Comparison of ENCODE assay signal across 8 cellular contexts in genomic region chr19:44846455-44847143, GRCh38. TPM values are rescaled to one million over a fixed set of nuclear protein-coding genes. Genes with fewer than 3 reads are reported as not detected.
DNase-seq lines count a peak whose midpoint lies in the region; ATAC-seq and TF ChIP-seq lines count a peak whose summit lies in the region.

No MANE protein-coding gene starts in this region.

- no peak overlapping the region for H3K23ac ChIP-seq in trophoblast cell (ENCODE audit: low read length)

- H3K4me3 ChIP-seq in GM23248 = peak overlapping the region; percentile 95
- peak overlapping the region; percentile 91 for H3K4me3 ChIP-seq in fibroblast of the aortic adventitia (ENCODE audit: low read depth, low read length)
- H3K4me3 ChIP-seq in trophoblast cell (ENCODE audit: low read depth, low read length) = peak overlapping the region; percentile 95

- peak overlapping the region; percentile 80 to 87 (median 81) for H3K4me3 Mint-ChIP-seq in T-cell

- POLR2A ChIA-PET in T-cell (lab: Charles Lee) = no interaction called here

- H4K91ac ChIP-seq in trophoblast cell (ENCODE audit: low read depth, low read length) = peak overlapping the region; percentile 99

- H3K27me3 ChIP-seq in GM23248 (replicated peaks; ENCODE audit: insufficient read depth) = no peaks in the 10 kb centered on the region
- no peaks in the 10 kb centered on the region for H3K27me3 ChIP-seq in trophoblast cell (ENCODE audit: insufficient read depth, low read length)

- H3K27me3 Mint-ChIP-seq in T-cell = peaks cover 11 to 14% of the 10 kb centered on the region in 2 donors

- H3F3A ChIP-seq in GM23248 (ENCODE audit: insufficient read depth) = peaks cover 14% of the 10 kb centered on the region

- H3K79me2 ChIP-seq in GM23248 (ENCODE audit: insufficient read depth) (peaks cover 54% of the 10 kb centered on the region), trophoblast cell (ENCODE audit: control insufficient read depth, insufficient read depth, low read length, poor library complexity) (peaks cover 52% of the 10 kb centered on the region)

- H2BK120ac ChIP-seq in trophoblast cell (ENCODE audit: insufficient read depth, low read length, poor library complexity) = peak overlapping the region; percentile 98

- peaks cover 40% of the 10 kb centered on the region for H3K79me1 ChIP-seq in trophoblast cell (ENCODE audit: low read length)

- 1% methylated on average over 27 to 43 of the region's 51 CpGs for WGBS in GM23248 (ENCODE audit: low coverage in 1 of 2, low lambda C conversion rate in 2 of 2, missing lambda C conversion rate in 2 of 2), 2 experiments
- no CpG with 5 or more reads among the region's 51 CpGs for WGBS in trophoblast cell (ENCODE audit: extremely low coverage, insufficient coverage, insufficient read length)

- H3K9me3 Mint-ChIP-seq in T-cell = no peaks in the 10 kb centered on the region

- no peaks in the 10 kb centered on the region for H3K9me2 ChIP-seq in GM23248 (ENCODE audit: insufficient read depth)

- peak overlapping the region; percentile 98 for H3K18ac ChIP-seq in trophoblast cell (ENCODE audit: low read length)

- H3K4ac ChIP-seq in trophoblast cell (ENCODE audit: low read depth, low read length) = peak overlapping the region; percentile 100

- TF ChIP-seq CTCF in fibroblast of the aortic adventitia (IDR thresholded peaks at IDR 0.05; ENCODE audit: insufficient read depth, low read length) = no peak

- peak overlapping the region; percentile 85 for H2BK12ac ChIP-seq in trophoblast cell (ENCODE audit: low read length)

- H4K12ac ChIP-seq in trophoblast cell (ENCODE audit: low read depth, low read length) = peak overlapping the region; percentile 82

- H3K27ac ChIP-seq in GM23248 (peak overlapping the region; percentile 76), trophoblast cell (ENCODE audit: low read depth, low read length) (peak overlapping the region; percentile 99)

- in situ Hi-C loops in GM23248 (cut with MboI) = no loop called here

- peak overlapping the region; percentile 99 for H3K14ac ChIP-seq in trophoblast cell (ENCODE audit: low read length)

- peak overlapping the region; percentile 90 for H4K8ac ChIP-seq in trophoblast cell (ENCODE audit: low read depth, low read length)

- H3K36me3 Mint-ChIP-seq in T-cell = no peaks in the 10 kb centered on the region

- H3K9me3 ChIP-seq in GM23248 (ENCODE audit: low read depth) (no peaks in the 10 kb centered on the region), trophoblast cell (ENCODE audit: insufficient read depth, low read depth, low read length) (peaks cover 1% of the 10 kb centered on the region)

- no peaks in the 10 kb centered on the region for H4K20me1 ChIP-seq in GM23248 (ENCODE audit: insufficient read depth)

- peak overlapping the region; percentile 97 for H2AK5ac ChIP-seq in trophoblast cell (ENCODE audit: low read length)

- peak overlapping the region; percentile 95 for H3K9ac ChIP-seq in GM23248
- H3K9ac ChIP-seq in trophoblast cell (ENCODE audit: low read length) = peak overlapping the region; percentile 96

- CTCF ChIA-PET in T-cell (lab: Charles Lee) = interaction anchor here in 1 of 2 donors (0.9 kb wide), 1 partner anchor 62 kb away, joined by 4 read pairs; no protein-coding TSS in a partner anchor

- H3K27ac Mint-ChIP-seq in T-cell = peak overlapping the region in 1 of 2 donors; percentile 39

- peaks cover 27 to 43% (median 31%) of the 10 kb centered on the region in 3 donors for H3K4me1 Mint-ChIP-seq in T-cell

- H3K4me1 ChIP-seq in GM23248 (ENCODE audit: insufficient read depth) (peaks cover 17% of the 10 kb centered on the region; the same call in 1 of the 2 replicates), trophoblast cell (ENCODE audit: control insufficient read depth in 1 of 2, insufficient read depth in 2 of 2, low read length in 2 of 2) (peaks cover 25 to 34% of the 10 kb centered on the region in 2 experiments)

- peak overlapping the region; percentile 54 for H2AFZ ChIP-seq in GM23248
- peak overlapping the region; percentile 84 for H2AFZ ChIP-seq in trophoblast cell (ENCODE audit: insufficient read depth, low read length, poor library complexity)

- peak overlapping the region; percentile 99 for H2BK5ac ChIP-seq in trophoblast cell (ENCODE audit: low read depth, low read length, poor library complexity)

- H3K4me2 ChIP-seq in GM23248 (ENCODE audit: unreplicated experiment) (peak overlapping the region; percentile 94), trophoblast cell (ENCODE audit: low read length) (peak overlapping the region; percentile 83)

- no peak for ATAC-seq in T-cell (replicated peaks in 1 of 4)
- ATAC-seq in HG03354 (IDR thresholded peaks at IDR 0.05; ENCODE audit: poor library complexity, severe bottlenecking, unreplicated experiment) = no peak
- no peak for ATAC-seq in HG02642 (IDR thresholded peaks at IDR 0.05; ENCODE audit: poor library complexity, unreplicated experiment)
- ATAC-seq in HG02763 (IDR thresholded peaks at IDR 0.05; ENCODE audit: unreplicated experiment) = no peak

- no peaks in the 10 kb centered on the region for H3K36me3 ChIP-seq in GM23248 (ENCODE audit: low read depth)
- peaks cover 3 to 6% of the 10 kb centered on the region in 2 experiments for H3K36me3 ChIP-seq in trophoblast cell (ENCODE audit: control insufficient read depth in 1 of 2, insufficient read depth in 2 of 2, low read length in 2 of 2)

- DNase-seq in GM23248 (peak; percentile 44), T-cell (no peak), fibroblast of the aortic adventitia (ENCODE audit: low read depth) (peak; percentile 23), trophoblast cell (peak in 1 of 2 donors; percentile 34)
- no peak for DNase-seq in stimulated activated CD4-positive, alpha-beta T cell treated with anti-CD3 and anti-CD28 coated beads, Interleukin-4, amount 100 ng/mL, for 24 hours

RNA-seq across cellular contexts. Expression of gene NECTIN2, which starts 0.5 kb away (rescaled TPM):
- total RNA-seq in GM23248 (2014; rRNA removed; shearing (Covaris generic)) = 71.7 and 88.7 TPM in 2 replicates
- polyA plus RNA-seq in GM23248 (2016; fragmentation: Nextera tagmentation; extraction: Ambion mirVana) = 60.5 and 63.0 TPM in 2 replicates
- total RNA-seq in T-cell (1 to 10 TPM in 4 of 5 donors, under 1 TPM in 1; 0.30 to 1.8 (median 1.4) TPM), fibroblast of the aortic adventitia (ENCODE audit: low replicate concordance) (22.1 and 40.3 TPM in 2 replicates)
- 281 and 282 TPM in 2 replicates for polyA plus RNA-seq in trophoblast cell (2013)

RNA-seq across cellular contexts. Expression of gene BCAM, which starts 37.7 kb away (rescaled TPM):
- 1.3 and 2.1 TPM in 2 replicates for total RNA-seq in GM23248 (2014; rRNA removed; shearing (Covaris generic))
- polyA plus RNA-seq in GM23248 (2016; fragmentation: Nextera tagmentation; extraction: Ambion mirVana) = 1.4 and 1.5 TPM in 2 replicates
- 1 to 10 TPM in 1 of 5 donors, under 1 TPM in 3, not detected in 1; 0.39 to 1.0 (median 0.87) TPM for total RNA-seq in T-cell
- 5.9 and 24.2 TPM in 2 replicates for total RNA-seq in fibroblast of the aortic adventitia (ENCODE audit: low replicate concordance)
- 33.0 and 36.2 TPM in 2 replicates for polyA plus RNA-seq in trophoblast cell (2013)

RNA-seq across cellular contexts. Expression of gene TOMM40, which starts 44.5 kb away (rescaled TPM):
- total RNA-seq in GM23248 (2014; rRNA removed; shearing (Covaris generic)) = 52.9 and 72.5 TPM in 2 replicates
- polyA plus RNA-seq in GM23248 (2016; fragmentation: Nextera tagmentation; extraction: Ambion mirVana) = 54.6 and 54.7 TPM in 2 replicates
- total RNA-seq in T-cell = 10 to 100 TPM; 32.1 to 47.5 (median 41.5) TPM
- 8.7 and 30.2 TPM in 2 replicates for total RNA-seq in fibroblast of the aortic adventitia (ENCODE audit: low replicate concordance)
- 49.1 and 50.5 TPM in 2 replicates for polyA plus RNA-seq in trophoblast cell (2013)

RNA-seq across cellular contexts. Expression of gene APOE, which starts 59.0 kb away (rescaled TPM):
- total RNA-seq in GM23248 (2014; rRNA removed; shearing (Covaris generic)) = 0.76 TPM in 1 of 2 replicates, not detected in the other
- 0.60 and 0.87 TPM in 2 replicates for polyA plus RNA-seq in GM23248 (2016; fragmentation: Nextera tagmentation; extraction: Ambion mirVana)
- total RNA-seq in T-cell = 1 to 10 TPM; 2.0 to 9.5 (median 6.8) TPM
- 1.6 and 309 TPM in 2 replicates for total RNA-seq in fibroblast of the aortic adventitia (ENCODE audit: low replicate concordance)
- 836 and 837 TPM in 2 replicates for polyA plus RNA-seq in trophoblast cell (2013)

Comparison
In these comparisons a context has a peak if more than half of its experiments do, and no peak if none do; other contexts are left out.
1. DNase-seq: peak in GM23248 (single experiment) and fibroblast of the aortic adventitia (single experiment); none in T-cell (0 of 34) and stimulated activated CD4-positive, alpha-beta T cell treated with anti-CD3 and anti-CD28 coated beads, Interleukin-4, amount 100 ng/mL, for 24 hours (single experiment).
2. Peak in every context shown above with its lines, with median percentiles within 50 percentile points of each other: H3K4me3 ChIP-seq.